Comparison of ENCODE assay signal across 15 cellular contexts in genomic region chr22:38259370-38259769, GRCh38. TPM values are rescaled to one million over a fixed set of nuclear protein-coding genes. Genes with fewer than 3 reads are reported as not detected.
DNase-seq lines count a peak whose midpoint lies in the region; ATAC-seq, FAIRE-seq and TF ChIP-seq lines count a peak whose summit lies in the region.
"Had no signal": no experiment of that assay in that cellular context is flagged by ENCODE, and none has a peak within 500 bp of the region (broad histone marks: within the 10 kb centered on the region; RNA-seq: fewer than 3 reads in every experiment).

No MANE protein-coding gene starts in this region.

- peak overlapping the region; percentile 56 for H3K27ac ChIP-seq in cardiac muscle cell
- no peak overlapping the region for H3K27ac ChIP-seq in K562 (ENCODE audit: extremely low read depth, low read depth, low read length)
- H3K27ac ChIP-seq in mucosa of rectum (ENCODE audit: low read depth in 2 of 2, low read length in 2 of 2): peak overlapping the region; percentile 74 to 86
- H3K27ac ChIP-seq in tibial artery: peak overlapping the region; percentile 75 to 80

- no peak overlapping the region; the same call in 1 of the 2 replicates for H3K4me2 ChIP-seq in K562 (ENCODE audit: insufficient read depth, low read length)

- TF ChIP-seq CTCF in cardiac muscle cell (IDR thresholded peaks at IDR 0.05; ENCODE audit: low read depth, low read length) (no peak), K562 (IDR thresholded peaks at IDR 0.05 in 2 of 3, conservative IDR thresholded peaks at IDR 0.05 in 1 of 3; ENCODE audit: insufficient read depth in 2 of 3, low read depth in 1 of 3, low read length in 3 of 3) (no peak), tibial artery (IDR thresholded peaks at IDR 0.05) (no peak)

- BruUV-seq in K562 (replicated peaks; lab: Mats Ljungman, UMichigan): no TSS peak

- H3K9me3 ChIP-seq in cardiac muscle cell (ENCODE audit: low read depth) (no peaks in the 10 kb centered on the region), K562 (replicated peaks; ENCODE audit: control insufficient read depth, insufficient read depth, low read depth, low read length) (no peaks in the 10 kb centered on the region), mucosa of rectum (ENCODE audit: control insufficient read depth in 2 of 2, low read length in 2 of 2) (no peaks in the 10 kb centered on the region), tibial artery (no peaks in the 10 kb centered on the region)

- 66% methylated on average over 8 of the region's 8 CpGs for WGBS in K562 (ENCODE audit: insufficient coverage, low coverage, missing lambda C conversion rate)

- TF ChIP-seq POLR2A in K562 (conservative IDR thresholded peaks at IDR 0.05): no peak

- DNase-seq in cardiac muscle cell (ENCODE audit: low read depth in 1 of 2, low spot score in 1 of 2) (no peak), Right ventricle myocardium superior (no peak), K562 (ENCODE audit: extremely low read depth in 1 of 4, low spot score in 3 of 4) (no peak), tibial artery (no peak), T1000 (lab: John Stamatoyannopoulos, UW) (no peak), NCI-H748 treated with DMSO at 0.1 percent for 48 hours (lab: John Stamatoyannopoulos, UW) (no peak)
- no peak for DNase-seq in activated T-cell treated with anti-CD3 and anti-CD28 coated beads, Interleukin-2, amount 50 U/mL, for 48 hours
- DNase-seq: ACHN, DMS153, mesenchymal stem cell, NCI-H2081, retina had no signal

- no peak overlapping the region for H2AFZ ChIP-seq in K562 (ENCODE audit: low read depth, low read length)

- no peak for FAIRE-seq in K562 (lab: Jason Lieb, UNC)
- FAIRE-seq: H54 had no signal

- H3K36me3 ChIP-seq in cardiac muscle cell: no peaks in the 10 kb centered on the region
- H3K36me3 ChIP-seq in K562 (ENCODE audit: control insufficient read depth, insufficient read depth, low read length): peaks cover 7% of the 10 kb centered on the region; the same call in 2 of the 3 replicates
- no peaks in the 10 kb centered on the region for H3K36me3 ChIP-seq in mucosa of rectum (ENCODE audit: control insufficient read depth in 2 of 2, insufficient read depth in 2 of 2, low read length in 2 of 2)
- peaks cover 0 to 9% (median 0%) of the 10 kb centered on the region in 3 donors for H3K36me3 ChIP-seq in tibial artery

- H3K27me3 ChIP-seq in cardiac muscle cell: no peaks in the 10 kb centered on the region
- H3K27me3 ChIP-seq in K562 (ENCODE audit: control insufficient read depth in 2 of 2, insufficient read depth in 2 of 2, low read length in 2 of 2): no peaks in the 10 kb centered on the region
- H3K27me3 ChIP-seq in mucosa of rectum (ENCODE audit: control insufficient read depth in 2 of 2, insufficient read depth in 2 of 2, low read length in 2 of 2): no peaks in the 10 kb centered on the region
- H3K27me3 ChIP-seq in tibial artery: no peaks in the 10 kb centered on the region

- peaks cover 33% of the 10 kb centered on the region for H3K79me2 ChIP-seq in K562 (ENCODE audit: control insufficient read depth, insufficient read depth, low read length)

- no peak for TF ChIP-seq RAD21 in K562 (CRISPR knock-in tag; conservative IDR thresholded peaks at IDR 0.05 in 1 of 2, IDR thresholded peaks at IDR 0.05 in 1 of 2)

- H3K4me1 ChIP-seq in cardiac muscle cell (ENCODE audit: low read depth) (peaks cover 30% of the 10 kb centered on the region), K562 (replicated peaks in 1 of 2; ENCODE audit: control insufficient read depth in 2 of 2, insufficient read depth in 2 of 2, low read length in 2 of 2) (peaks cover 13 to 18% of the 10 kb centered on the region in 2 experiments; a peak in 4 of 5 replicates), mucosa of rectum (ENCODE audit: control insufficient read depth in 2 of 2, insufficient read depth in 2 of 2, low read length in 2 of 2) (peaks cover 27 to 31% of the 10 kb centered on the region in 2 donors), tibial artery (peaks cover 0 to 87% (median 36%) of the 10 kb centered on the region in 4 donors)

- in situ Hi-C loops in K562 (cut with MboI): no loop called here

- CTCF ChIA-PET in K562 (lab: Yijun Ruan, JAX; ENCODE audit: low intra/inter-chr PET ratio): no interaction called here

- H3K9ac ChIP-seq in K562 (ENCODE audit: insufficient read depth in 1 of 2, low read depth in 2 of 2, low read length in 2 of 2) (no peak overlapping the region), mucosa of rectum (ENCODE audit: low read depth in 1 of 2, low read length in 2 of 2) (no peak overlapping the region)

- H3K9me1 ChIP-seq in K562 (ENCODE audit: control insufficient read depth, insufficient read depth, low read length): no peaks in the 10 kb centered on the region

- no peak for TF ChIP-seq EP300 in K562 (IDR thresholded peaks at IDR 0.05; ENCODE audit: low read length)

- ATAC-seq in Right ventricle myocardium superior (ENCODE audit: poor library complexity) (no peak), K562 (no peak)
- ATAC-seq: Panc1 had no signal

- intact Hi-C loops in Right ventricle myocardium superior (cut with DNase I): no loop called here
- intact Hi-C loops in K562 (cut with micrococcal nuclease): no loop called here
- intact Hi-C loops in tibial artery (cut with DNase I; ENCODE audit: low total_unique reads): no loop called here

- H3K4me3 ChIP-seq in cardiac muscle cell (no peak overlapping the region), K562 (no peak overlapping the region), mucosa of rectum (ENCODE audit: low read length in 2 of 2) (no peak overlapping the region), tibial artery (no peak overlapping the region)

- POLR2A ChIA-PET in K562 (lab: Yijun Ruan, JAX): interaction anchor here (1.0 kb wide), 1 partner anchor 8 kb away, joined by 3 read pairs; no protein-coding TSS in a partner anchor

- no peaks in the 10 kb centered on the region for H4K20me1 ChIP-seq in K562 (replicated peaks; ENCODE audit: control insufficient read depth, insufficient read depth, low read length)

RNA-seq across cellular contexts. Expression of gene TMEM184B, which starts 13.4 kb away (rescaled TPM):
- total RNA-seq in cardiac muscle cell: 65.7 and 70.3 TPM in 2 replicates
- polyA plus RNA-seq in cardiac muscle cell: 59.6 and 68.8 TPM in 2 replicates
- total RNA-seq in Right ventricle myocardium superior: 42.2 TPM
- total RNA-seq in K562 (2011; cell fraction: chromatin; rRNA removed; ENCODE audit: low replicate concordance): 16.3 and 42.3 TPM in 2 replicates
- total RNA-seq in K562 (2011; cell fraction: nucleolus; rRNA removed): 20.4 and 25.5 TPM in 2 replicates
- total RNA-seq in K562 (2011; cell fraction: nucleoplasm; rRNA removed): 21.6 and 32.1 TPM in 2 replicates
- 8.4 and 9.6 TPM in 2 replicates for total RNA-seq in K562 (2014; rRNA removed)
- total RNA-seq in K562 (2014; rRNA removed; fragmentation: Illumina TruSeq; extraction: Trizol): 4.0 and 5.5 TPM in 2 replicates
- 6.2 and 6.7 TPM in 2 replicates for total RNA-seq in K562 (2015; rRNA removed; fragmentation: Illumina TruSeq; extraction: Trizol)
- 22.7 and 25.1 TPM in 2 replicates for total RNA-seq in K562 (2021)
- polyA plus RNA-seq in K562 (2011; rRNA removed): 4.9 and 12.2 TPM in 2 replicates
- polyA plus RNA-seq in K562 (2011; cell fraction: cytosol; rRNA removed): 8.3 and 11.2 TPM in 2 replicates
- polyA plus RNA-seq in K562 (2011; cell fraction: nucleus; rRNA removed): 16.1 and 21.6 TPM in 2 replicates
- polyA plus RNA-seq in K562 (2012): 14.8 and 20.5 TPM in 2 replicates
- polyA plus RNA-seq in K562 (2014; fragmentation: Illumina TruSeq; extraction: Trizol): 14.2 and 16.4 TPM in 2 replicates
- under 1 TPM; 0.31 to 0.38 TPM for polyA plus RNA-seq in K562 (2014; fragmentation: Nextera tagmentation; extraction: Ambion mirVana)
- 10.1 and 14.1 TPM in 2 replicates for polyA plus RNA-seq in K562 (2014; rRNA removed)
- polyA minus RNA-seq in K562 (2011; rRNA and poly(A)+ RNA removed): 6.7 and 7.8 TPM in 2 replicates
- polyA minus RNA-seq in K562 (2011; cell fraction: cytosol; rRNA and poly(A)+ RNA removed): 12.2 and 15.7 TPM in 2 replicates
- polyA minus RNA-seq in K562 (2011; cell fraction: nucleus; rRNA and poly(A)+ RNA removed): 5.1 and 5.8 TPM in 2 replicates

RNA-seq across cellular contexts. Expression of gene MAFF, which starts 57.6 kb away (rescaled TPM):
- total RNA-seq in cardiac muscle cell: 3.6 and 4.1 TPM in 2 replicates
- polyA plus RNA-seq in cardiac muscle cell: 2.9 and 4.3 TPM in 2 replicates
- total RNA-seq in Right ventricle myocardium superior: 4.2 TPM
- 4.2 and 9.2 TPM in 2 replicates for total RNA-seq in K562 (2011; cell fraction: chromatin; rRNA removed; ENCODE audit: low replicate concordance)
- total RNA-seq in K562 (2011; cell fraction: nucleolus; rRNA removed): 5.4 and 6.7 TPM in 2 replicates
- total RNA-seq in K562 (2011; cell fraction: nucleoplasm; rRNA removed): 6.3 and 7.8 TPM in 2 replicates
- total RNA-seq in K562 (2014; rRNA removed): 8.0 and 8.9 TPM in 2 replicates
- total RNA-seq in K562 (2014; rRNA removed; fragmentation: Illumina TruSeq; extraction: Trizol): 4.5 and 5.2 TPM in 2 replicates
- 1.9 and 2.1 TPM in 2 replicates for total RNA-seq in K562 (2015; rRNA removed; fragmentation: Illumina TruSeq; extraction: Trizol)
- total RNA-seq in K562 (2021): 5.9 and 7.9 TPM in 2 replicates
- 3.3 and 5.4 TPM in 2 replicates for polyA plus RNA-seq in K562 (2011; rRNA removed)
- 3.1 and 11.0 TPM in 2 replicates for polyA plus RNA-seq in K562 (2011; cell fraction: cytosol; rRNA removed)
- 1.8 and 4.2 TPM in 2 replicates for polyA plus RNA-seq in K562 (2011; cell fraction: nucleus; rRNA removed)
- polyA plus RNA-seq in K562 (2012): 5.4 and 9.4 TPM in 2 replicates
- 5.8 and 6.1 TPM in 2 replicates for polyA plus RNA-seq in K562 (2014; fragmentation: Illumina TruSeq; extraction: Trizol)
- under 1 TPM; 0.51 to 0.60 TPM for polyA plus RNA-seq in K562 (2014; fragmentation: Nextera tagmentation; extraction: Ambion mirVana)
- 6.9 and 7.0 TPM in 2 replicates for polyA plus RNA-seq in K562 (2014; rRNA removed)
- polyA minus RNA-seq in K562 (2011; rRNA and poly(A)+ RNA removed): 1.8 and 2.8 TPM in 2 replicates
- polyA minus RNA-seq in K562 (2011; cell fraction: cytosol; rRNA and poly(A)+ RNA removed): 2.8 and 3.2 TPM in 2 replicates
- 2.3 and 2.6 TPM in 2 replicates for polyA minus RNA-seq in K562 (2011; cell fraction: nucleus; rRNA and poly(A)+ RNA removed)

RNA-seq across cellular contexts. Expression of gene CSNK1E, which starts 57.9 kb away (rescaled TPM):
- total RNA-seq in cardiac muscle cell (198 and 262 TPM in 2 replicates), Right ventricle myocardium superior (65.7 TPM), K562 (2014; rRNA removed) (41.3 and 55.7 TPM in 2 replicates), K562 (2014; rRNA removed; fragmentation: Illumina TruSeq; extraction: Trizol) (18.0 and 22.5 TPM in 2 replicates), K562 (2015; rRNA removed; fragmentation: Illumina TruSeq; extraction: Trizol) (33.1 and 34.4 TPM in 2 replicates), K562 (2021) (61.0 and 62.8 TPM in 2 replicates)
- polyA plus RNA-seq in cardiac muscle cell (179 and 193 TPM in 2 replicates), K562 (2011; rRNA removed) (64.0 and 77.0 TPM in 2 replicates), K562 (2014; fragmentation: Illumina TruSeq; extraction: Trizol) (64.0 and 73.3 TPM in 2 replicates), K562 (2014; fragmentation: Nextera tagmentation; extraction: Ambion mirVana) (1 to 10 TPM; 2.7 to 3.8 TPM), K562 (2014; rRNA removed) (65.6 and 70.0 TPM in 2 replicates)
- total RNA-seq in K562 (2011; cell fraction: chromatin; rRNA removed; ENCODE audit: low replicate concordance): 112 and 292 TPM in 2 replicates
- 149 and 193 TPM in 2 replicates for total RNA-seq in K562 (2011; cell fraction: nucleolus; rRNA removed)
- total RNA-seq in K562 (2011; cell fraction: nucleoplasm; rRNA removed): 126 and 139 TPM in 2 replicates
- polyA plus RNA-seq in K562 (2011; cell fraction: cytosol; rRNA removed): 83.0 and 121 TPM in 2 replicates
- 148 and 215 TPM in 2 replicates for polyA plus RNA-seq in K562 (2011; cell fraction: nucleus; rRNA removed)
- 34.2 and 69.8 TPM in 2 replicates for polyA plus RNA-seq in K562 (2012)
- 36.0 and 61.3 TPM in 2 replicates for polyA minus RNA-seq in K562 (2011; rRNA and poly(A)+ RNA removed)
- polyA minus RNA-seq in K562 (2011; cell fraction: cytosol; rRNA and poly(A)+ RNA removed): 48.1 and 53.3 TPM in 2 replicates
- 48.2 and 49.9 TPM in 2 replicates for polyA minus RNA-seq in K562 (2011; cell fraction: nucleus; rRNA and poly(A)+ RNA removed)
